In the genomic region with DNA sequence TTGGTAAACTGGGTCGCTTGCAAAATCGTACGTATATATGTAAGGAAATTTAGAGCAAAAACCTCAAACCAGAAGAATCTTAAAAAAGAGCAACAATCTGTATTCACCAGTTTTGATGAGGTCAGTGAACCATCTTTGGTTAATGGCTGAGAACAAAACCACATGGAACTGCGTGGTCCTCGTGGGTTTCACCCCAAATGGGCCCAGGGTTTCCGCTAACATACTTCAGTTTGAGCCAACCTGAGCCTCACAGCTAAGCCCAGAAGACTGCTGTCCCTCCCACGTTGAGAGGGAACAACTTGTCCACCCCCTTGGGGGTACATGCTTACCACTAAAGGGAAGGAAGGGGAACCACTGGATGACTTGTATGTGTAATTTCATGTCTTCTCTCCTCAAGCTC, we compare ENCODE assay signal across 7 cellular contexts.
"Had no signal": no experiment of that assay in that cellular context is flagged by ENCODE, and none has a peak within 500 bp of the region (broad histone marks: within the 10 kb centered on the region; RNA-seq: fewer than 3 reads in every experiment).

No MANE protein-coding gene starts in this region.

- H3K4me1 ChIP-seq: HAP-1 had no signal

- H2AFZ ChIP-seq: GM23248 had no signal

- H3K27ac ChIP-seq: GM23248, KMS-11 had no signal

- H3K9ac ChIP-seq: GM23248, KMS-11 had no signal

- H3K9me3 ChIP-seq: HAP-1 had no signal

- DNase-seq: GM23248, GOT3, H7, HFFc6, KBM-7 had no signal

- H3K4me3 ChIP-seq: GM23248, HAP-1 had no signal

- H3K36me3 ChIP-seq: HAP-1 had no signal

- H3K4me2 ChIP-seq: KMS-11 had no signal
